8 cellular contexts compared by ENCODE assay signal in genomic region chr11:16925495-16926065, GRCh38.
DNase-seq lines count a peak whose midpoint lies in the region; ATAC-seq and TF ChIP-seq lines count a peak whose summit lies in the region.

No MANE protein-coding gene starts in this region.

- peak overlapping the region; percentile 71 for H3K4me3 Mint-ChIP-seq in activated CD8-positive, alpha-beta T cell treated with anti-CD3 and anti-CD28 coated beads for 36 hours
- H3K4me3 Mint-ChIP-seq in glutamatergic neuron (ENCODE audit: unreplicated experiment): peak overlapping the region; percentile 86

- POLR2A ChIA-PET in activated CD8-positive, alpha-beta T cell treated with anti-CD3 and anti-CD28 coated beads for 36 hours (lab: Charles Lee): interaction anchor here (0.7 kb wide), 1 partner anchor 23 kb away, joined by 3 read pairs; no protein-coding TSS in a partner anchor

- H3K27ac Mint-ChIP-seq in activated CD8-positive, alpha-beta T cell treated with anti-CD3 and anti-CD28 coated beads for 36 hours: no peak overlapping the region
- no peak overlapping the region for H3K27ac Mint-ChIP-seq in glutamatergic neuron (ENCODE audit: unreplicated experiment)

- H3K36me3 Mint-ChIP-seq in activated CD8-positive, alpha-beta T cell treated with anti-CD3 and anti-CD28 coated beads for 36 hours (ENCODE audit: low read depth): no peaks in the 10 kb centered on the region
- H3K36me3 Mint-ChIP-seq in glutamatergic neuron (ENCODE audit: unreplicated experiment): peaks cover 4% of the 10 kb centered on the region

- no peaks in the 10 kb centered on the region for H4K20me1 ChIP-seq in osteoblast (ENCODE audit: insufficient read depth, low read length)

- no peaks in the 10 kb centered on the region for H3K79me2 ChIP-seq in osteoblast (ENCODE audit: insufficient read depth, low read length)

- no peaks in the 10 kb centered on the region for H3K9me3 Mint-ChIP-seq in activated CD8-positive, alpha-beta T cell treated with anti-CD3 and anti-CD28 coated beads for 36 hours
- no peaks in the 10 kb centered on the region for H3K9me3 Mint-ChIP-seq in glutamatergic neuron (ENCODE audit: unreplicated experiment)

- H3K9me3 ChIP-seq in osteoblast (ENCODE audit: low read depth, low read length): no peaks in the 10 kb centered on the region

- H3K4me2 ChIP-seq in osteoblast (ENCODE audit: insufficient read depth, low read length): peak overlapping the region; percentile 73

- H3K4me1 ChIP-seq in osteoblast (ENCODE audit: insufficient read depth, low read length): no peaks in the 10 kb centered on the region

- H3K27ac ChIP-seq in osteoblast (ENCODE audit: low read depth, low read length): no peak overlapping the region

- peak overlapping the region; percentile 65 for H3K4me3 ChIP-seq in osteoblast (ENCODE audit: insufficient read depth, low read length)

- intact Hi-C loops in activated CD8-positive, alpha-beta T cell treated with anti-CD3 and anti-CD28 coated beads for 36 hours (cut with micrococcal nuclease): loop anchor here (5.0 kb wide), 1 partner anchor 103 kb away; no protein-coding TSS in a partner anchor

- ATAC-seq in HG03280 (IDR thresholded peaks at IDR 0.05; ENCODE audit: unreplicated experiment): peak; percentile 23
- ATAC-seq in activated CD8-positive, alpha-beta T cell treated with anti-CD3 and anti-CD28 coated beads for 36 hours: peak; percentile 71

- H3K27me3 ChIP-seq in osteoblast (ENCODE audit: insufficient read depth, low read length): peaks cover 42% of the 10 kb centered on the region

- peak overlapping the region; percentile 41 for H2AFZ ChIP-seq in osteoblast (ENCODE audit: low read length)

- H3K27me3 Mint-ChIP-seq in activated CD8-positive, alpha-beta T cell treated with anti-CD3 and anti-CD28 coated beads for 36 hours: peaks cover 43% of the 10 kb centered on the region
- H3K27me3 Mint-ChIP-seq in glutamatergic neuron (ENCODE audit: unreplicated experiment): peaks cover 19% of the 10 kb centered on the region

- H3K4me1 Mint-ChIP-seq in activated CD8-positive, alpha-beta T cell treated with anti-CD3 and anti-CD28 coated beads for 36 hours (ENCODE audit: low read depth): peaks cover 11% of the 10 kb centered on the region
- H3K4me1 Mint-ChIP-seq in glutamatergic neuron (ENCODE audit: low read depth, unreplicated experiment): no peaks in the 10 kb centered on the region

- no peak for TF ChIP-seq CTCF in activated CD8-positive, alpha-beta T cell treated with anti-CD3 and anti-CD28 coated beads for 36 hours (IDR thresholded peaks at IDR 0.05)
- TF ChIP-seq CTCF in glutamatergic neuron (IDR thresholded peaks at IDR 0.05; ENCODE audit: partially characterized antibody, unreplicated experiment): no peak
- no peak for TF ChIP-seq CTCF in osteoblast (IDR thresholded peaks at IDR 0.05; ENCODE audit: extremely low read depth, low read depth, low read length)

- no peaks in the 10 kb centered on the region for H3K36me3 ChIP-seq in osteoblast (ENCODE audit: insufficient read depth, low read length)

- CTCF ChIA-PET in activated CD8-positive, alpha-beta T cell treated with anti-CD3 and anti-CD28 coated beads for 36 hours (lab: Charles Lee): interaction anchor here (1.2 to 1.4 kb wide), 2 partner anchors 11 to 106 kb away, joined by 3 to 4 read pairs; no protein-coding TSS in a partner anchor

- peak; percentile 16 for DNase-seq in NCI-H2171 treated with DMSO at 0.1 percent for 48 hours (lab: John Stamatoyannopoulos, UW)
- DNase-seq in NCI-H2171 (lab: John Stamatoyannopoulos, UW): no peak
- peak; percentile 63 for DNase-seq in activated CD8-positive, alpha-beta T cell treated with anti-CD3 and anti-CD28 coated beads for 36 hours
- peak; percentile 63 for DNase-seq in glutamatergic neuron
- peak; percentile 90 for DNase-seq in osteoblast (ENCODE audit: insufficient read length, low spot score, missing footprints)
- no peak for DNase-seq in mesenteric fat pad (ENCODE audit: low spot score)
- DNase-seq in Kasumi-1 (lab: John Stamatoyannopoulos, UW): no peak

Comparison
In these comparisons a context has a peak if more than half of its experiments do, and no peak if none do; other contexts are left out.
1. DNase-seq: peak in NCI-H2171 treated with DMSO at 0.1 percent for 48 hours (single experiment), activated CD8-positive, alpha-beta T cell treated with anti-CD3 and anti-CD28 coated beads for 36 hours (single experiment), glutamatergic neuron (single experiment) and osteoblast (single experiment); none in NCI-H2171 (single experiment), mesenteric fat pad (single experiment) and Kasumi-1 (0 of 2).